In genomic region chr15:30008156-30008555, GRCh38 we compare ENCODE assay signal across 24 cellular contexts.
DNase-seq lines count a peak whose midpoint lies in the region; ATAC-seq, FAIRE-seq and TF ChIP-seq lines count a peak whose summit lies in the region.
"Had no signal": no experiment of that assay in that cellular context is flagged by ENCODE, and none has a peak within 500 bp of the region (broad histone marks: within the 10 kb centered on the region; RNA-seq: fewer than 3 reads in every experiment).

No MANE protein-coding gene starts in this region.

- no peak for TF ChIP-seq CTCF in A549 (IDR thresholded peaks at IDR 0.05)
- TF ChIP-seq CTCF in osteoblast (IDR thresholded peaks at IDR 0.05; ENCODE audit: extremely low read depth, low read depth, low read length): no peak
- no peak for TF ChIP-seq CTCF in kidney (IDR thresholded peaks at IDR 0.05; ENCODE audit: borderline replicate concordance, extremely low read depth, insufficient read depth)

- POLR2A ChIA-PET in A549 (lab: Yijun Ruan, JAX): no interaction called here

- no peak for DNase-seq in A549 (ENCODE audit: low read depth in 1 of 2, low spot score in 1 of 2)
- DNase-seq in amniotic epithelial cell (ENCODE audit: low read depth): peak; percentile 7
- DNase-seq in osteoblast (ENCODE audit: insufficient read length, low spot score, missing footprints): peak; percentile 32
- DNase-seq in kidney: no peak
- no peak for DNase-seq in HK-2 (ENCODE audit: unreplicated experiment)
- DNase-seq in cortex of kidney (lab: John Stamatoyannopoulos, UW): no peak
- DNase-seq: ACHN; AML-193; BE2C; CD4-positive, alpha-beta T cell; CD8-positive, alpha-beta memory T cell; DMS 273 treated with DMSO at 0.1 percent for 48 hours; DMS79; EL; GDM1; GOT3 had no signal

- FAIRE-seq in A549 (lab: Jason Lieb, UNC) (peak; percentile 78), kidney (lab: Jason Lieb, UNC) (no peak)
- FAIRE-seq: A204.1, D721Med, GM12878, GM19239, H54 had no signal

- no peak for TF ChIP-seq EP300 in A549 (IDR thresholded peaks at IDR 0.05)

- H3K9me3 ChIP-seq in A549: no peaks in the 10 kb centered on the region
- no peaks in the 10 kb centered on the region for H3K9me3 ChIP-seq in osteoblast (ENCODE audit: low read depth, low read length)
- no peaks in the 10 kb centered on the region for H3K9me3 ChIP-seq in kidney (ENCODE audit: control insufficient read depth in 1 of 2, low read length in 2 of 2)
- H3K9me3 ChIP-seq: BE2C, HAP-1 had no signal

- no peaks in the 10 kb centered on the region for H3K79me2 ChIP-seq in osteoblast (ENCODE audit: insufficient read depth, low read length)

- intact Hi-C loops in kidney (cut with DNase I): no loop called here

- ATAC-seq in A549: no peak
- ATAC-seq: GM12878 had no signal

- H3K9ac ChIP-seq in kidney (ENCODE audit: low read length in 2 of 2): no peak overlapping the region
- H3K9ac ChIP-seq: BLaER1 treated with 17β-estradiol and CSF1 and Interleukin-3, amounts not matched to agents 10 nM and 100 nM had no signal

- no peak for TF ChIP-seq POLR2A in A549 (IDR thresholded peaks at IDR 0.05; ENCODE audit: low read length)

- no peak overlapping the region for H3K4me3 ChIP-seq in A549
- H3K4me3 ChIP-seq in osteoblast (ENCODE audit: insufficient read depth, low read length): no peak overlapping the region
- no peak overlapping the region for H3K4me3 ChIP-seq in kidney (ENCODE audit: low read length in 2 of 2)
- H3K4me3 ChIP-seq: BLaER1 treated with 17β-estradiol and CSF1 and Interleukin-3, amounts not matched to agents 10 nM and 100 nM; GM12878; HAP-1 had no signal

- peaks cover 2% of the 10 kb centered on the region for H4K20me1 ChIP-seq in osteoblast (ENCODE audit: insufficient read depth, low read length)
- H4K20me1 ChIP-seq: BLaER1 treated with 17β-estradiol and CSF1 and Interleukin-3, amounts not matched to agents 10 nM and 100 nM had no signal

- CTCF ChIA-PET in A549 (lab: Yijun Ruan, JAX): interaction anchor here (1.0 to 1.4 kb wide), 4 partner anchors 21 to 260 kb away, joined by 3 to 4 read pairs (median 3); no protein-coding TSS in a partner anchor

- no peak overlapping the region for H2AFZ ChIP-seq in osteoblast (ENCODE audit: low read length)

- TF ChIP-seq RAD21 in A549 (conservative IDR thresholded peaks at IDR 0.05 in 1 of 2, IDR thresholded peaks at IDR 0.05 in 1 of 2): no peak

- peaks cover 8% of the 10 kb centered on the region for H3K27me3 ChIP-seq in osteoblast (ENCODE audit: insufficient read depth, low read length)
- H3K27me3 ChIP-seq: BLaER1 treated with 17β-estradiol and CSF1 and Interleukin-3, amounts not matched to agents 10 nM and 100 nM had no signal

- H3K4me2 ChIP-seq in A549 (no peak overlapping the region), osteoblast (ENCODE audit: insufficient read depth, low read length) (no peak overlapping the region)
- H3K4me2 ChIP-seq: BLaER1 treated with 17β-estradiol and CSF1 and Interleukin-3, amounts not matched to agents 10 nM and 100 nM had no signal

- H3K36me3 ChIP-seq in osteoblast (ENCODE audit: insufficient read depth, low read length) (no peaks in the 10 kb centered on the region), kidney (ENCODE audit: control insufficient read depth in 1 of 2, insufficient read depth in 2 of 2, low read length in 2 of 2) (no peaks in the 10 kb centered on the region)
- H3K36me3 ChIP-seq: BE2C; BLaER1 treated with 17β-estradiol and CSF1 and Interleukin-3, amounts not matched to agents 10 nM and 100 nM; HAP-1 had no signal

- H3K4me1 ChIP-seq in A549 (no peaks in the 10 kb centered on the region), osteoblast (ENCODE audit: insufficient read depth, low read length) (no peaks in the 10 kb centered on the region), kidney (ENCODE audit: control insufficient read depth in 1 of 2, insufficient read depth in 1 of 2, low read depth in 1 of 2, low read length in 2 of 2) (no peaks in the 10 kb centered on the region)
- H3K4me1 ChIP-seq: BE2C; BLaER1 treated with 17β-estradiol and CSF1 and Interleukin-3, amounts not matched to agents 10 nM and 100 nM; HAP-1 had no signal

- H3K27ac ChIP-seq in A549: no peak overlapping the region
- no peak overlapping the region for H3K27ac ChIP-seq in osteoblast (ENCODE audit: low read depth, low read length)
- no peak overlapping the region for H3K27ac ChIP-seq in kidney (ENCODE audit: low read depth in 2 of 2, low read length in 2 of 2)
- H3K27ac ChIP-seq: 22Rv1; BLaER1 treated with 17β-estradiol and CSF1 and Interleukin-3, amounts not matched to agents 10 nM and 100 nM had no signal

- WGBS in A549 (ENCODE audit: missing lambda C conversion rate): 79% methylated on average over 1 of the region's 1 CpG

TF ChIP-seq in A549, 52 proteins besides CTCF, POLR2A, EP300 and RAD21:
- no peak for TF ChIP-seq RCOR1 (IDR thresholded peaks at IDR 0.05; ENCODE audit: low read depth, low read length)
- no peak for TF ChIP-seq REST (IDR thresholded peaks at IDR 0.05)
- no peak for TF ChIP-seq ATOH8 (CRISPR knock-in tag; IDR thresholded peaks at IDR 0.05; ENCODE audit: low read depth)
- peak; percentile 6 for TF ChIP-seq MAFK (IDR thresholded peaks at IDR 0.05; ENCODE audit: partially characterized antibody)
- TF ChIP-seq, protein P1, sequence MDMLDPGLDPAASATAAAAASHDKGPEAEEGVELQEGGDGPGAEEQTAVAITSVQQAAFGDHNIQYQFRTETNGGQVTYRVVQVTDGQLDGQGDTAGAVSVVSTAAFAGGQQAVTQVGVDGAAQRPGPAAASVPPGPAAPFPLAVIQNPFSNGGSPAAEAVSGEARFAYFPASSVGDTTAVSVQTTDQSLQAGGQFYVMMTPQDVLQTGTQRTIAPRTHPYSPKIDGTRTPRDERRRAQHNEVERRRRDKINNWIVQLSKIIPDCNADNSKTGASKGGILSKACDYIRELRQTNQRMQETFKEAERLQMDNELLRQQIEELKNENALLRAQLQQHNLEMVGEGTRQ (IDR thresholded peaks at IDR 0.05): no peak

Comparison
In these comparisons a context has a peak if more than half of its experiments do, and no peak if none do; other contexts are left out.
1. DNase-seq: peak in amniotic epithelial cell (single experiment) and osteoblast (single experiment); none in A549 (0 of 2), kidney (single experiment), HK-2 (single experiment) and cortex of kidney (single experiment).